18 cellular contexts compared by ENCODE assay signal in the genomic region with DNA sequence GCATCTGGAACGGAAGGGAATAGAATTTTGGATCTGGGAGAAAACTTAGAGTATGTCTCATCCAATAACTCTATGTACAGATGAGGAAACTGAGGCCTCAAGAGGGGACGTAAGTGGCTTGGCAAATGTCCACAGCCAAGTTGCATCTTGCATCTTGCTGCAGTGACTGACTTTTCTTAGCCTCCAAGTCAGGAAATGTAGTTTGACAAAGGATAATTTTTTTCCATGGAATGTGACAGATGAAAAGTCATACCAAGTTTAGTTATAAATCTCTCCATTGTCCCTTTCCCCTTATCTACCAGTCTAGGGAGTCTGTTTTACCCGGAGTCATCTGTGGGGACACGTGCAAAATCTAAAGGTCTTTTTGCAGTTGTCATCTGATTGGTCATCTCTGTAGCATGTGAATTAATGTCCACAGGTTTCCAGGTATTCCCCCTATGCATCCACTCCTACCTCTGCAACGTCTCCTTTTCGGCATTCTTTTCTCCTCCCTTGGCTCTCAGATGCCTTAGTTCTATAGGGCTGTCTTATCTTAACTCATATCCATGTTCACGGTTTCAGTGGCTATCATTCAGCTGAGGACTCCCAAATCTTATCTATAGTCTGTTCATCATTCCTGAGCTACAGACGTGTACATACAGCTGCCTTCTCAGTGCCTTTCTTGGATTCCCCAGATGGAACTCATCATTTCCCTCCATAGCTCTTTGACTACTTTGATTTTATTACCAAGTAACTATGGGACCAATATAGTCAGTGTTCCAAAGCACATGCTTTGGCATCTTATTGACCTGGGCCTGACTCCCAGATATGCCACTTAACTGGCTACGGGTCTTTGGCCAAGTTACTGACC.
DNase-seq lines count a peak whose midpoint lies in the region; ATAC-seq and TF ChIP-seq lines count a peak whose summit lies in the region.
"Had no signal": no experiment of that assay in that cellular context is flagged by ENCODE, and none has a peak within 500 bp of the region (broad histone marks: within the 10 kb centered on the region; RNA-seq: fewer than 3 reads in every experiment).

No MANE protein-coding gene starts in this region.

- H2BK12ac ChIP-seq in trophoblast cell (ENCODE audit: low read length): peak overlapping the region; percentile 86

- no peaks in the 10 kb centered on the region for H4K20me1 ChIP-seq in SK-N-SH (ENCODE audit: insufficient read depth)

- peak overlapping the region; percentile 77 for H2BK120ac ChIP-seq in trophoblast cell (ENCODE audit: insufficient read depth, low read length, poor library complexity)

- no TSS peak for BruUV-seq in Calu3 (replicated peaks; lab: Mats Ljungman, UMichigan)

- peak overlapping the region; percentile 70 for H3K4me2 ChIP-seq in SK-N-SH
- no peak overlapping the region for H3K4me2 ChIP-seq in trophoblast cell (ENCODE audit: low read length)

- H2BK5ac ChIP-seq in trophoblast cell (ENCODE audit: low read depth, low read length, poor library complexity): peak overlapping the region; percentile 24

- no peaks in the 10 kb centered on the region for H3K9me3 ChIP-seq in SK-N-SH
- H3K9me3 ChIP-seq in trophoblast cell (ENCODE audit: insufficient read depth, low read depth, low read length): no peaks in the 10 kb centered on the region
- H3K9me3 ChIP-seq in SJCRH30 (replicated peaks): no peaks in the 10 kb centered on the region
- H3K9me3 ChIP-seq: adrenal gland; BLaER1 treated with 17β-estradiol and CSF1 and Interleukin-3, amounts not matched to agents 10 nM and 100 nM; colonic mucosa had no signal

- TF ChIP-seq RAD21 in SK-N-SH (IDR thresholded peaks at IDR 0.05; ENCODE audit: low read length): no peak

- ATAC-seq in GM21423 (IDR thresholded peaks at IDR 0.05; ENCODE audit: unreplicated experiment): no peak
- ATAC-seq: activated CD8-positive, alpha-beta T cell treated with anti-CD3 and anti-CD28 coated beads for 36 hours; GM12878; natural killer cell treated with Interleukin-12 subunit alpha and Interleukin-12 subunit beta and Interleukin-15 and Interleukin-18, amount 100 ng/mL, for 72 hours had no signal

- H3K4me3 ChIP-seq in SK-N-SH (ENCODE audit: low read depth in 2 of 2, low read length in 1 of 2) (0 out of 4 replicates have a peak overlapping the region, but pooled peaks of 1 of the 2 experiments have one; percentile 18), trophoblast cell (ENCODE audit: low read depth, low read length) (no peak overlapping the region), SJCRH30 (no peak overlapping the region)
- H3K4me3 ChIP-seq: adrenal gland; BLaER1 treated with 17β-estradiol and CSF1 and Interleukin-3, amounts not matched to agents 10 nM and 100 nM; colonic mucosa; GM12878; lung had no signal

- POLR2A ChIA-PET in SK-N-SH (lab: Yijun Ruan, JAX): no interaction called here

- H4K12ac ChIP-seq in trophoblast cell (ENCODE audit: low read depth, low read length): no peak overlapping the region

- CTCF ChIA-PET in Calu3 (lab: Charles Lee) (interaction anchor here (1.7 to 4.6 kb wide), 2 partner anchors 78 to 134 kb away, joined by 3 to 72 read pairs; no protein-coding TSS in a partner anchor), SK-N-SH (lab: Yijun Ruan, JAX) (interaction anchor here (1.0 to 7.5 kb wide), 7 partner anchors 73 to 339 kb away, joined by 4 to 92 read pairs (median 29); no protein-coding TSS in a partner anchor)

- no peak overlapping the region for H3K4ac ChIP-seq in trophoblast cell (ENCODE audit: low read depth, low read length)

- no peaks in the 10 kb centered on the region for H3K9me2 ChIP-seq in SK-N-SH

- 37% methylated on average over 9 of the region's 9 CpGs for WGBS in SK-N-SH (ENCODE audit: low lambda C conversion rate)
- no CpG with 5 or more reads among the region's 9 CpGs for WGBS in trophoblast cell (ENCODE audit: extremely low coverage, insufficient coverage, insufficient read length)

- intact Hi-C loops in Calu3 (cut with micrococcal nuclease; ENCODE audit: unreplicated experiment): loop anchor here (10.0 kb wide), 2 partner anchors 83 to 323 kb away; no protein-coding TSS in a partner anchor
- intact Hi-C loops in CD14-positive monocyte (cut with micrococcal nuclease): loop anchor here in 1 of 2 donors (2.0 kb wide), 1 partner anchor 135 kb away; no protein-coding TSS in a partner anchor

- H3K27me3 Mint-ChIP-seq in Calu3 (ENCODE audit: unreplicated experiment): peaks cover 25% of the 10 kb centered on the region
- H3K27me3 Mint-ChIP-seq in CD14-positive monocyte (ENCODE audit: low read depth in 3 of 3): peaks cover 7 to 13% (median 10%) of the 10 kb centered on the region in 3 donors

- H3K4me1 Mint-ChIP-seq in Calu3 (ENCODE audit: low read depth, unreplicated experiment): peaks cover 25% of the 10 kb centered on the region
- peaks cover 11% of the 10 kb centered on the region for H3K4me1 Mint-ChIP-seq in CD14-positive monocyte

- no peak for TF ChIP-seq EP300 in SK-N-SH (IDR thresholded peaks at IDR 0.05; ENCODE audit: borderline replicate concordance in 1 of 2, low read depth in 1 of 2, low read length in 1 of 2)

- H3K27me3 ChIP-seq in SK-N-SH (ENCODE audit: insufficient read depth) (no peaks in the 10 kb centered on the region), trophoblast cell (ENCODE audit: insufficient read depth, low read length) (no peaks in the 10 kb centered on the region), SJCRH30 (no peaks in the 10 kb centered on the region)
- H3K27me3 ChIP-seq: adrenal gland; BLaER1 treated with 17β-estradiol and CSF1 and Interleukin-3, amounts not matched to agents 10 nM and 100 nM; colonic mucosa had no signal

- H4K8ac ChIP-seq in trophoblast cell (ENCODE audit: low read depth, low read length): no peak overlapping the region

- H3F3A ChIP-seq in SK-N-SH (replicated peaks; ENCODE audit: insufficient read depth): peaks cover 18% of the 10 kb centered on the region

- no peak overlapping the region for H3K18ac ChIP-seq in trophoblast cell (ENCODE audit: low read length)

- H3K36me3 ChIP-seq in SK-N-SH (replicated peaks in 1 of 2; ENCODE audit: control insufficient read depth in 1 of 2, insufficient read depth in 2 of 2, low read length in 1 of 2): no peaks in the 10 kb centered on the region
- H3K36me3 ChIP-seq in trophoblast cell (ENCODE audit: control insufficient read depth in 1 of 2, insufficient read depth in 2 of 2, low read length in 2 of 2): no peaks in the 10 kb centered on the region
- H3K36me3 ChIP-seq in SJCRH30: no peaks in the 10 kb centered on the region
- H3K36me3 ChIP-seq: adrenal gland; BLaER1 treated with 17β-estradiol and CSF1 and Interleukin-3, amounts not matched to agents 10 nM and 100 nM; colonic mucosa had no signal

- H2AK5ac ChIP-seq in trophoblast cell (ENCODE audit: low read length): peak overlapping the region; percentile 54

- peaks cover 16% of the 10 kb centered on the region for H3K79me1 ChIP-seq in trophoblast cell (ENCODE audit: low read length)

- H4K91ac ChIP-seq in trophoblast cell (ENCODE audit: low read depth, low read length): peak overlapping the region; percentile 81

- H3K36me3 Mint-ChIP-seq in Calu3 (ENCODE audit: insufficient read depth, unreplicated experiment): no peaks in the 10 kb centered on the region
- no peaks in the 10 kb centered on the region for H3K36me3 Mint-ChIP-seq in CD14-positive monocyte
- H3K36me3 Mint-ChIP-seq: natural killer cell treated with Interleukin-12 subunit alpha and Interleukin-12 subunit beta and Interleukin-15 and Interleukin-18, amount 100 ng/mL, for 72 hours had no signal

- peak overlapping the region; percentile 46 for H3K14ac ChIP-seq in trophoblast cell (ENCODE audit: low read length)

- no peak overlapping the region for H3K23ac ChIP-seq in trophoblast cell (ENCODE audit: low read length)

- DNase-seq in Calu3: no peak
- no peak for DNase-seq in SK-N-SH
- peak; percentile 33 for DNase-seq in fibroblast of peridontal ligament (ENCODE audit: extremely low read depth)
- peak; percentile 87 to 95 for DNase-seq in trophoblast cell
- DNase-seq in CD14-positive monocyte (ENCODE audit: low spot score): no peak
- DNase-seq in SJCRH30: no peak
- no peak for DNase-seq in DMS 273 treated with DMSO at 0.1 percent for 48 hours (lab: John Stamatoyannopoulos, UW)
- DNase-seq: activated CD8-positive, alpha-beta T cell treated with anti-CD3 and anti-CD28 coated beads for 36 hours; H7; NCI-H2081; NCI-H69 had no signal

- no peak overlapping the region for H3K4me3 Mint-ChIP-seq in Calu3 (ENCODE audit: low read depth, unreplicated experiment)
- H3K4me3 Mint-ChIP-seq in CD14-positive monocyte: no peak overlapping the region
- H3K4me3 Mint-ChIP-seq: activated CD8-positive, alpha-beta T cell treated with anti-CD3 and anti-CD28 coated beads for 36 hours; natural killer cell treated with Interleukin-12 subunit alpha and Interleukin-12 subunit beta and Interleukin-15 and Interleukin-18, amount 100 ng/mL, for 72 hours had no signal

- peaks cover 4 to 8% of the 10 kb centered on the region in 2 experiments; a peak in 1 of 4 replicates for H3K4me1 ChIP-seq in SK-N-SH (ENCODE audit: control insufficient read depth in 1 of 2, insufficient read depth in 2 of 2, low read depth in 1 of 2, low read length in 1 of 2)
- H3K4me1 ChIP-seq in trophoblast cell (ENCODE audit: control insufficient read depth in 1 of 2, insufficient read depth in 2 of 2, low read length in 2 of 2): peaks cover 12 to 14% of the 10 kb centered on the region in 2 experiments
- no peaks in the 10 kb centered on the region for H3K4me1 ChIP-seq in SJCRH30
- H3K4me1 ChIP-seq: adrenal gland, colonic mucosa had no signal

- H3K9me3 Mint-ChIP-seq in Calu3 (ENCODE audit: low read depth, unreplicated experiment): no peaks in the 10 kb centered on the region
- H3K9me3 Mint-ChIP-seq in CD14-positive monocyte: peaks cover 0 to 3% (median 0%) of the 10 kb centered on the region in 7 donors
- H3K9me3 Mint-ChIP-seq: activated CD8-positive, alpha-beta T cell treated with anti-CD3 and anti-CD28 coated beads for 36 hours; natural killer cell treated with Interleukin-12 subunit alpha and Interleukin-12 subunit beta and Interleukin-15 and Interleukin-18, amount 100 ng/mL, for 72 hours had no signal

- H3K9ac ChIP-seq in SK-N-SH (peak overlapping the region; percentile 30; the same call in 1 of the 2 replicates), trophoblast cell (ENCODE audit: low read length) (no peak overlapping the region)
- H3K9ac ChIP-seq: BLaER1 treated with 17β-estradiol and CSF1 and Interleukin-3, amounts not matched to agents 10 nM and 100 nM had no signal

- H2AFZ ChIP-seq in SK-N-SH (ENCODE audit: low read depth): 0 out of 2 replicates have a peak overlapping the region, but pooled peaks have one; percentile 59
- no peak overlapping the region for H2AFZ ChIP-seq in trophoblast cell (ENCODE audit: insufficient read depth, low read length, poor library complexity)

- peak overlapping the region; percentile 65 for H3K27ac Mint-ChIP-seq in Calu3 (ENCODE audit: unreplicated experiment)
- H3K27ac Mint-ChIP-seq in CD14-positive monocyte: no peak overlapping the region
- H3K27ac Mint-ChIP-seq: activated CD8-positive, alpha-beta T cell treated with anti-CD3 and anti-CD28 coated beads for 36 hours; natural killer cell treated with Interleukin-12 subunit alpha and Interleukin-12 subunit beta and Interleukin-15 and Interleukin-18, amount 100 ng/mL, for 72 hours had no signal

- H3K79me2 ChIP-seq in SK-N-SH (ENCODE audit: insufficient read depth) (no peaks in the 10 kb centered on the region), trophoblast cell (ENCODE audit: control insufficient read depth, insufficient read depth, low read length, poor library complexity) (no peaks in the 10 kb centered on the region)

- TF ChIP-seq CTCF in Calu3 (IDR thresholded peaks at IDR 0.05; ENCODE audit: unreplicated experiment) (no peak), SK-N-SH (IDR thresholded peaks at IDR 0.05) (no peak), CD14-positive monocyte (IDR thresholded peaks at IDR 0.05) (no peak)

- H3K27ac ChIP-seq in SK-N-SH (ENCODE audit: low read depth in 2 of 2, low read length in 1 of 2) (peak overlapping the region in 1 of 2 experiments; percentile 76; a peak in 2 of 4 replicates), trophoblast cell (ENCODE audit: low read depth, low read length) (peak overlapping the region; percentile 28), SJCRH30 (no peak overlapping the region)
- H3K27ac ChIP-seq: BLaER1 treated with 17β-estradiol and CSF1 and Interleukin-3, amounts not matched to agents 10 nM and 100 nM; colonic mucosa had no signal

Comparison
In these comparisons a context has a peak if more than half of its experiments do, and no peak if none do; other contexts are left out.
1. DNase-seq: peak in fibroblast of peridontal ligament (single experiment) and trophoblast cell (2 of 2); none in Calu3 (single experiment), SK-N-SH (single experiment), CD14-positive monocyte (single experiment), SJCRH30 (0 of 2) and DMS 273 treated with DMSO at 0.1 percent for 48 hours (single experiment).